23 cellular contexts compared by ENCODE assay signal in the genomic region with DNA sequence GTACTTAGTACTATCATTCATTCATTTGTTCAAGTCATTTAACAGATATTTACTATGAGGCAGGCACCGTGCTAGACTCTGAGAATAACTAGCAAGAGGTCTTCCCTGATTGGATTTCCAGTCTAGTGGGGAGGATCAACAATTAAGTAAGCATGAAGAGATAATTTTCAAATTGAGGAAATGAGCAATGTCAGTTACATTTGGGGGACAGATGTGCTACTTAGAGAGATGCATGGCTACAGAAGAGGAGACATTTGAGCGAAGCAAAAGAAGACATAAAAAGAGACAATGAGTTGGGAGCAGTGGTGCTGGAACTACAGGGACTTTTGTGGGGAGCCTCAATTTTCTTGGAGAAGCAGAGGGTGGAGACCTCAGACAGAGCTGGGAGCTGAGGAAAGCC. TPM values are rescaled to one million over a fixed set of nuclear protein-coding genes. Genes with fewer than 3 reads are reported as not detected.
"Had no signal": no experiment of that assay in that cellular context is flagged by ENCODE, and none has a peak within 500 bp of the region (broad histone marks: within the 10 kb centered on the region; RNA-seq: fewer than 3 reads in every experiment).

No MANE protein-coding gene starts in this region.

- ATAC-seq: natural killer cell, sciatic nerve, WTC11 had no signal

- H3K4me1 ChIP-seq: breast epithelium, colonic mucosa, testis had no signal

- H3K9me3 ChIP-seq: breast epithelium, colonic mucosa, esophagus muscularis mucosa, left ventricle myocardium inferior, testis had no signal

- H3K27ac ChIP-seq: breast epithelium, colonic mucosa, dorsolateral prefrontal cortex, esophagus muscularis mucosa, left ventricle myocardium inferior, testis had no signal

- H3K4me3 ChIP-seq: breast epithelium, colonic mucosa, dorsolateral prefrontal cortex, esophagus muscularis mucosa, left ventricle myocardium inferior, testis had no signal

- DNase-seq: activated CD4-positive, alpha-beta memory T cell treated with anti-CD3 and anti-CD28 coated beads for 36 hours; activated CD4-positive, alpha-beta T cell treated with anti-CD3 and anti-CD28 coated beads for 4 hours; activated naive CD4-positive, alpha-beta T cell treated with Interleukin-2 at 50 U/mL for 16 hours; activated naive CD8-positive, alpha-beta T cell treated with anti-CD3 and anti-CD28 coated beads for 36 hours; activated T-cell treated with anti-CD3 and anti-CD28 coated beads, Interleukin-2, amount 50 U/mL, for 48 hours; colonic mucosa; dorsolateral prefrontal cortex; glutamatergic neuron; hippocampal formation; left ventricle myocardium inferior; natural killer cell; small intestine; stimulated activated CD4-positive, alpha-beta T cell treated with anti-CD3 and anti-CD28 coated beads, Interleukin-2, amount 100 ng/mL, for 24 hours; T-helper 9 cell; testis; trophoblast cell had no signal

- H3K27me3 ChIP-seq: testis had no signal

- H3K36me3 ChIP-seq: breast epithelium, colonic mucosa, esophagus muscularis mucosa, left ventricle myocardium inferior had no signal

RNA-seq across cellular contexts. Expression of a gene that starts 7.7 kb away (rescaled TPM):
- total RNA-seq: activated CD4-positive, alpha-beta memory T cell treated with anti-CD3 and anti-CD28 coated beads for 36 hours; activated naive CD8-positive, alpha-beta T cell treated with anti-CD3 and anti-CD28 coated beads for 36 hours; lung microvascular endothelial cell; osteoblast; renal cortical epithelial cell had no signal
